In genomic region chrX:134444681-134445080, GRCh38 we compare ENCODE assay signal across 20 cellular contexts.
"Had no signal": no experiment of that assay in that cellular context is flagged by ENCODE, and none has a peak within 500 bp of the region (broad histone marks: within the 10 kb centered on the region; RNA-seq: fewer than 3 reads in every experiment).

No MANE protein-coding gene starts in this region.

- DNase-seq: activated naive CD4-positive, alpha-beta T cell; activated T-cell treated with anti-CD3 and anti-CD28 coated beads, Interleukin-2, amount 50 U/mL, for 4 hours; amniotic stem cell; erythroblast; foreskin fibroblast; kidney; lower lobe of right lung; mesendoderm; mucosa of descending colon; nephron progenitor cell; nucleus accumbens; right cardiac atrium; stimulated activated CD4-positive, alpha-beta T cell treated with anti-CD3 and anti-CD28 coated beads, Interleukin-4, amount 100 ng/mL, for 24 hours; stomach had no signal

- H3K9me3 ChIP-seq: lower lobe of right lung, mucosa of descending colon, stomach, suprapubic skin, tibial nerve had no signal

- H3K36me3 ChIP-seq: lower lobe of right lung, stomach, suprapubic skin, tibial nerve had no signal

- H3K4me1 ChIP-seq: lower lobe of right lung, parathyroid adenoma, stomach, suprapubic skin, tibial nerve had no signal

- H3K9me3 Mint-ChIP-seq: activated T-cell treated with anti-CD3 and anti-CD28 coated beads, Interleukin-2, amount 50 U/mL, for 4 hours; activated T-helper 2 cell treated with anti-CD3 and anti-CD28 coated beads, Interferon-gamma antibody, Interleukin-2, Interleukin-4, amounts not matched to agents 10 μg/mL and 5 μg/mL and 100 μg/mL, durations not matched to agents 14 hours and 24 hours and 36 hours had no signal

- H2AFZ ChIP-seq: parathyroid adenoma had no signal

- H3K27ac Mint-ChIP-seq: activated naive CD8-positive, alpha-beta T cell; activated T-helper 2 cell treated with anti-CD3 and anti-CD28 coated beads, Interferon-gamma antibody, Interleukin-2, Interleukin-4, amounts not matched to agents 10 μg/mL and 5 μg/mL and 100 μg/mL, durations not matched to agents 14 hours and 24 hours and 36 hours; nephron progenitor cell had no signal

- H3K27ac ChIP-seq: lower lobe of right lung, parathyroid adenoma, stomach, suprapubic skin, tibial nerve had no signal

- ATAC-seq: activated T-cell treated with anti-CD3 and anti-CD28 coated beads, Interleukin-2, amount 50 U/mL, for 4 hours; left lobe of liver; lower lobe of right lung; mucosa of descending colon; right cardiac atrium had no signal

- H3K27me3 ChIP-seq: stomach, suprapubic skin, tibial nerve had no signal

- H3K27me3 Mint-ChIP-seq: activated naive CD8-positive, alpha-beta T cell had no signal

- H3K79me2 ChIP-seq: parathyroid adenoma had no signal

- H3K4me3 ChIP-seq: lower lobe of right lung, mucosa of descending colon, stomach, suprapubic skin, tibial nerve had no signal

- H3K4me3 Mint-ChIP-seq: activated naive CD8-positive, alpha-beta T cell; activated T-cell treated with anti-CD3 and anti-CD28 coated beads, Interleukin-2, amount 50 U/mL, for 4 hours; nephron progenitor cell had no signal

- H3K9ac ChIP-seq: parathyroid adenoma had no signal

- H3K36me3 Mint-ChIP-seq: activated naive CD8-positive, alpha-beta T cell had no signal
